ENCODE assay signal across 10 cellular contexts in the genomic region with DNA sequence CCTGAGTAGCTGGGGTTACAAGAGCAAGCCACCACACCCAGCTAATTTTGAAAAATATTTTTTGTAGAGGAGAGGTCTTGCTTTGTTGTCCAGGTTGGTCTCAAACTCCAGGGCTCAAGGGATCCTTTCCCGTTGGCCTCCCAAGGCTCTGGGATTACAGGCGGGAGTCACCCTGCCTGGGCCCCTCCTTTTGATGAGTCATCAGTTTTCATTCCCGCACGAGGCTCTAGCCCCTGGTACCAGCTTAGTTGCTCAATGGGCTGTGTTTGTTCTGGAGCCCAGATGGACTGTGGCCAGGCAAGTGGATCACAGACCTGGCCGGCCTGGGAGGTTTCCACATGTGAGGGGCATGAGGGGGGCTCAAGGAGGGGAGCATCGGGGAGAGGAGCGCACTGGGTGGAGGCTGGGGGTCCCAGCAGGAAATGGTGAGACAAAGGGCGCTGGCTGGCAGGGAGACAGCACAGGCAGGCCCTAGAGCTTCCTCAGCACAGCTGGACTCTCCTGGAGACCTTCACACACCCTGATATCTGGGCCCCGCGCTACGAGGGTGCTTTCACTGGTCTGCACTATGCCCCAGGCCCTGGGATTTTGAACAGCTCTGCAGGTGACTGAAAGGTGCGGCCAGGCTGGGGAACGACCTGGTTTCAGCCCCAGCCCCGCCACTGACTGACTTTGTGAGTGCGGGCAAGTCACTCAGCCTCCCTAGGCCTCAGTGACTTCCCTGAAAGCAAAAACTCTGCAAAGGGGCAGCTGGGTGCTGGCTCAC. TPM values are rescaled to one million over a fixed set of nuclear protein-coding genes. Genes with fewer than 3 reads are reported as not detected.
DNase-seq lines count a peak whose midpoint lies in the region; ATAC-seq, FAIRE-seq and TF ChIP-seq lines count a peak whose summit lies in the region.
"Not testable (repeated sequence)": the region's sequence is repeated elsewhere in the genome, so short reads cannot be mapped to it uniquely, and the experiment has no call there.
"Had no signal": no experiment of that assay in that cellular context is flagged by ENCODE, and none has a peak within 500 bp of the region (broad histone marks: within the 10 kb centered on the region; RNA-seq: fewer than 3 reads in every experiment).

No MANE protein-coding gene starts in this region.

- FAIRE-seq in H54 (lab: Jason Lieb, UNC) = peak; percentile 65
- FAIRE-seq in K562 (lab: Jason Lieb, UNC) = peak; percentile 91
- FAIRE-seq in pancreas (lab: Jason Lieb, UNC) = not testable (repeated sequence)

- H3K36me3 ChIP-seq in Panc1 (ENCODE audit: control insufficient read depth, insufficient read depth, low read length); K562 (ENCODE audit: control insufficient read depth, insufficient read depth, low read length); right lobe of liver; pancreas; aorta (ENCODE audit: control insufficient read depth in 1 of 2, insufficient read depth in 2 of 2, low read length in 1 of 2): not testable (repeated sequence)

- DNase-seq in H54 (ENCODE audit: insufficient read length, low spot score); Panc1 (ENCODE audit: low read depth, low spot score); K562 (ENCODE audit: extremely low read depth in 1 of 4, low spot score in 3 of 4); Right ventricle myocardium inferior (ENCODE audit: missing footprints); right cardiac atrium; right lobe of liver; pancreas; aorta: not testable (repeated sequence)

- H3K9me3 ChIP-seq in Panc1 (ENCODE audit: control insufficient read depth, insufficient read depth, low read depth, low read length); K562 (replicated peaks; ENCODE audit: control insufficient read depth, insufficient read depth, low read depth, low read length); right cardiac atrium (ENCODE audit: control insufficient read depth, low read length); right lobe of liver; pancreas; aorta (ENCODE audit: control insufficient read depth, low read length): not testable (repeated sequence)

- POLR2A ChIA-PET in Panc1 (lab: Charles Lee); K562 (lab: Yijun Ruan, JAX): not testable (repeated sequence)

- not testable (repeated sequence) for H3K4me3 ChIP-seq in Panc1 (ENCODE audit: low read depth in 2 of 2, low read length in 2 of 2); K562; right cardiac atrium (ENCODE audit: low read length); right lobe of liver; pancreas; aorta (ENCODE audit: low read length in 2 of 2)

- not testable (repeated sequence) for H3K4me1 ChIP-seq in Panc1 (ENCODE audit: control insufficient read depth, insufficient read depth, low read length); K562 (replicated peaks in 1 of 2; ENCODE audit: control insufficient read depth in 2 of 2, insufficient read depth in 2 of 2, low read length in 2 of 2); right cardiac atrium (ENCODE audit: control insufficient read depth, insufficient read depth, low read length); right lobe of liver; pancreas; aorta (ENCODE audit: control insufficient read depth in 1 of 2, insufficient read depth in 2 of 2, low read length in 2 of 2)

- intact Hi-C loops in Panc1 (cut with micrococcal nuclease; ENCODE audit: unreplicated experiment); K562 (cut with micrococcal nuclease); Right ventricle myocardium inferior (cut with DNase I); right cardiac atrium (cut with DNase I); right lobe of liver (cut with DNase I); pancreas (cut with DNase I); aorta (cut with DNase I): not testable (repeated sequence)

- not testable (repeated sequence) for H2AFZ ChIP-seq in K562 (ENCODE audit: low read depth, low read length)

- not testable (repeated sequence) for H3K9ac ChIP-seq in K562 (ENCODE audit: insufficient read depth in 1 of 2, low read depth in 2 of 2, low read length in 2 of 2)

- H3K27ac ChIP-seq in Panc1 (ENCODE audit: low read length); K562 (ENCODE audit: extremely low read depth, low read depth, low read length); right cardiac atrium (ENCODE audit: low read length); right lobe of liver; pancreas; aorta (ENCODE audit: low read depth in 1 of 2, low read length in 2 of 2): not testable (repeated sequence)

- CTCF ChIA-PET in Panc1 (lab: Charles Lee); K562 (lab: Yijun Ruan, JAX; ENCODE audit: low intra/inter-chr PET ratio): not testable (repeated sequence)

- TF ChIP-seq RAD21 in K562 (CRISPR knock-in tag; conservative IDR thresholded peaks at IDR 0.05 in 1 of 2, IDR thresholded peaks at IDR 0.05 in 1 of 2) = not testable (repeated sequence)

- H3K27me3 ChIP-seq in Panc1 (ENCODE audit: control insufficient read depth, insufficient read depth, low read length); K562 (ENCODE audit: control insufficient read depth in 2 of 2, insufficient read depth in 2 of 2, low read length in 2 of 2); right cardiac atrium (ENCODE audit: control insufficient read depth, insufficient read depth); right lobe of liver; pancreas; aorta (ENCODE audit: control insufficient read depth in 1 of 2, insufficient read depth in 2 of 2, low read length in 1 of 2): not testable (repeated sequence)

- ATAC-seq in Panc1 (peak; percentile 46), K562 (peak; percentile 80), Right ventricle myocardium inferior (peak; percentile 43), right cardiac atrium (peak; percentile 42 to 75), right lobe of liver (peak; percentile 75 to 86 (median 82)), pancreas (peak; percentile 74 to 82 (median 80)), aorta (ENCODE audit: low FRiP score) (peak; percentile 25)

- not testable (repeated sequence) for H3K4me2 ChIP-seq in K562 (ENCODE audit: insufficient read depth, low read length)

- not testable (repeated sequence) for BruUV-seq in Panc1 (replicated peaks; lab: Mats Ljungman, UMichigan); K562 (replicated peaks; lab: Mats Ljungman, UMichigan)

- in situ Hi-C loops in Panc1 (cut with HindIII; ENCODE audit: low pct_unique_long_range_greater_than_20kb, low sequenced_read_pairs) = not testable (repeated sequence)
- in situ Hi-C loops in K562 (cut with MboI) = loop anchor here (25.0 kb wide), 3 partner anchors 677 to 1177 kb away; a partner anchor contains a TSS

- TF ChIP-seq POLR2A in H54 (IDR thresholded peaks at IDR 0.05; ENCODE audit: low read depth, low read length); K562 (conservative IDR thresholded peaks at IDR 0.05); right lobe of liver (IDR thresholded peaks at IDR 0.05): not testable (repeated sequence)

- not testable (repeated sequence) for H3K9me1 ChIP-seq in K562 (ENCODE audit: control insufficient read depth, insufficient read depth, low read length)

- not testable (repeated sequence) for H3K79me2 ChIP-seq in K562 (ENCODE audit: control insufficient read depth, insufficient read depth, low read length)

- not testable (repeated sequence) for TF ChIP-seq EP300 in K562 (IDR thresholded peaks at IDR 0.05; ENCODE audit: low read length)

- no CpG with 5 or more reads among the region's 15 CpGs for WGBS in K562 (ENCODE audit: insufficient coverage, low coverage, missing lambda C conversion rate)
- no CpG with 5 or more reads among the region's 15 CpGs for WGBS in right cardiac atrium
- no CpG with 5 or more reads among the region's 15 CpGs for WGBS in right lobe of liver (ENCODE audit: insufficient coverage, low coverage, low lambda C conversion rate, missing lambda C conversion rate)
- whole genome bisulfite sequencing in pancreas, 2 donors = no CpG with 5 or more reads among the region's 15 CpGs
- no CpG with 5 or more reads among the region's 15 CpGs for WGBS in aorta, 2 donors

- not testable (repeated sequence) for H4K20me1 ChIP-seq in K562 (replicated peaks; ENCODE audit: control insufficient read depth, insufficient read depth, low read length)

- not testable (repeated sequence) for TF ChIP-seq CTCF in Panc1 (IDR thresholded peaks at IDR 0.05); K562 (IDR thresholded peaks at IDR 0.05 in 2 of 3, conservative IDR thresholded peaks at IDR 0.05 in 1 of 3; ENCODE audit: insufficient read depth in 2 of 3, low read depth in 1 of 3, low read length in 3 of 3); right lobe of liver (IDR thresholded peaks at IDR 0.05); pancreas (IDR thresholded peaks at IDR 0.05)

RNA-seq across cellular contexts. Expression of a gene that starts 0.7 kb away (rescaled TPM):
- 1.2 TPM for total RNA-seq in Panc1 (2021; ENCODE audit: unreplicated experiment)
- polyA plus RNA-seq in Panc1 (2012; ENCODE audit: insufficient read length) = 6.9 TPM
- 4.9 and 10.3 TPM in 2 replicates for total RNA-seq in K562 (2011; cell fraction: chromatin; rRNA removed; ENCODE audit: low replicate concordance)
- total RNA-seq in K562 (2011; cell fraction: nucleolus; rRNA removed) = 2.9 and 4.0 TPM in 2 replicates
- total RNA-seq in K562 (2011; cell fraction: nucleoplasm; rRNA removed) = 1.2 and 2.1 TPM in 2 replicates
- 3.5 and 9.5 TPM in 2 replicates for total RNA-seq in K562 (2014; rRNA removed)
- 4.7 and 11.6 TPM in 2 replicates for total RNA-seq in K562 (2014; rRNA removed; fragmentation: Illumina TruSeq; extraction: Trizol)
- total RNA-seq in K562 (2015; rRNA removed; fragmentation: Illumina TruSeq; extraction: Trizol) = 7.7 and 8.8 TPM in 2 replicates
- 0.58 and 6.8 TPM in 2 replicates for total RNA-seq in K562 (2021)
- polyA plus RNA-seq in K562 (2011; rRNA removed) = 1.9 and 2.3 TPM in 2 replicates
- polyA plus RNA-seq in K562 (2011; cell fraction: cytosol; rRNA removed) = 1.2 TPM in 1 of 2 replicates, not detected in the other
- 5.5 and 6.0 TPM in 2 replicates for polyA plus RNA-seq in K562 (2011; cell fraction: nucleus; rRNA removed)
- polyA plus RNA-seq in K562 (2012) = 14.7 and 17.3 TPM in 2 replicates
- polyA plus RNA-seq in K562 (2014; fragmentation: Illumina TruSeq; extraction: Trizol) = 13.1 and 18.8 TPM in 2 replicates
- 10 to 100 TPM; 18.6 to 22.6 TPM for polyA plus RNA-seq in K562 (2014; fragmentation: Nextera tagmentation; extraction: Ambion mirVana)
- polyA plus RNA-seq in K562 (2014; rRNA removed) = 3.1 and 3.3 TPM in 2 replicates
- polyA minus RNA-seq in K562 (2011; rRNA and poly(A)+ RNA removed) = 0.28 TPM in 1 of 2 replicates, not detected in the other
- 1.3 TPM in 1 of 2 replicates, not detected in the other for polyA minus RNA-seq in K562 (2011; cell fraction: cytosol; rRNA and poly(A)+ RNA removed)
- polyA minus RNA-seq in K562 (2011; cell fraction: nucleus; rRNA and poly(A)+ RNA removed) = 1.00 and 2.0 TPM in 2 replicates
- total RNA-seq in Right ventricle myocardium inferior = 3.4 TPM
- total RNA-seq in right cardiac atrium = 1 to 10 TPM; 3.3 to 5.6 (median 3.7) TPM
- 17.0 TPM for polyA plus RNA-seq in right cardiac atrium
- 1 to 10 TPM in 4 of 6 experiments, under 1 TPM in 2; 0.33 to 9.9 (median 3.9) TPM for total RNA-seq in right lobe of liver
- total RNA-seq in pancreas = 1 to 10 TPM in 3 of 6 donors, under 1 TPM in 3; 0.37 to 4.6 (median 1.4) TPM
- polyA plus RNA-seq in pancreas = 10 to 100 TPM in 1 of 2 donors, 1 to 10 TPM in 1; 9.8 to 15.8 TPM
- 1 to 10 TPM; 4.8 to 8.2 TPM for total RNA-seq in aorta
- 10 to 100 TPM in 1 of 2 donors, 1 to 10 TPM in 1; 9.5 to 86.1 TPM for polyA plus RNA-seq in aorta

RNA-seq across cellular contexts. Expression of a gene that starts 6.1 kb away (rescaled TPM):
- total RNA-seq in Panc1 (2021; ENCODE audit: unreplicated experiment) (48.3 TPM), K562 (2014; rRNA removed) (4.0 and 19.6 TPM in 2 replicates), K562 (2014; rRNA removed; fragmentation: Illumina TruSeq; extraction: Trizol) (10.9 and 11.4 TPM in 2 replicates), K562 (2015; rRNA removed; fragmentation: Illumina TruSeq; extraction: Trizol) (28.1 and 31.0 TPM in 2 replicates), K562 (2021) (43.5 and 49.6 TPM in 2 replicates), Right ventricle myocardium inferior (17.7 TPM), right cardiac atrium (10 to 100 TPM; 12.4 to 20.7 (median 19.5) TPM), right lobe of liver (10 to 100 TPM; 14.4 to 37.8 (median 25.5) TPM), pancreas (10 to 100 TPM in 4 of 6 donors, 1 to 10 TPM in 2; 6.5 to 22.1 (median 14.2) TPM), aorta (10 to 100 TPM; 12.5 to 14.7 TPM)
- 31.0 TPM for polyA plus RNA-seq in Panc1 (2012; ENCODE audit: insufficient read length)
- total RNA-seq in K562 (2011; cell fraction: chromatin; rRNA removed; ENCODE audit: low replicate concordance) = 9.5 and 24.5 TPM in 2 replicates
- total RNA-seq in K562 (2011; cell fraction: nucleolus; rRNA removed) = 20.1 and 24.8 TPM in 2 replicates
- total RNA-seq in K562 (2011; cell fraction: nucleoplasm; rRNA removed) = 13.3 and 23.2 TPM in 2 replicates
- polyA plus RNA-seq in K562 (2011; rRNA removed) (12.4 and 15.1 TPM in 2 replicates), K562 (2014; fragmentation: Illumina TruSeq; extraction: Trizol) (10.3 and 24.1 TPM in 2 replicates), K562 (2014; fragmentation: Nextera tagmentation; extraction: Ambion mirVana) (1 to 10 TPM; 1.6 to 2.8 TPM), K562 (2014; rRNA removed) (22.8 and 41.7 TPM in 2 replicates), right cardiac atrium (15.0 TPM), pancreas (10 to 100 TPM; 11.4 to 15.3 TPM), aorta (10 to 100 TPM in 1 of 2 donors, 1 to 10 TPM in 1; 9.5 to 11.8 TPM)
- polyA plus RNA-seq in K562 (2011; cell fraction: cytosol; rRNA removed) = 13.1 and 84.8 TPM in 2 replicates
- 12.6 and 21.3 TPM in 2 replicates for polyA plus RNA-seq in K562 (2011; cell fraction: nucleus; rRNA removed)
- 1.0 and 1.4 TPM in 2 replicates for polyA plus RNA-seq in K562 (2012)
- polyA minus RNA-seq in K562 (2011; rRNA and poly(A)+ RNA removed) = 2.3 and 3.5 TPM in 2 replicates
- 14.7 and 19.2 TPM in 2 replicates for polyA minus RNA-seq in K562 (2011; cell fraction: cytosol; rRNA and poly(A)+ RNA removed)
- 9.0 and 11.2 TPM in 2 replicates for polyA minus RNA-seq in K562 (2011; cell fraction: nucleus; rRNA and poly(A)+ RNA removed)

RNA-seq across cellular contexts. Expression of a gene that starts 6.3 kb away (rescaled TPM):
- 8.5 TPM for total RNA-seq in Panc1 (2021; ENCODE audit: unreplicated experiment)
- polyA plus RNA-seq in Panc1 (2012; ENCODE audit: insufficient read length) = 12.5 TPM
- total RNA-seq in K562 (2011; cell fraction: chromatin; rRNA removed; ENCODE audit: low replicate concordance) = 30.8 and 84.3 TPM in 2 replicates
- 12.7 and 18.0 TPM in 2 replicates for total RNA-seq in K562 (2011; cell fraction: nucleolus; rRNA removed)
- 35.3 and 40.5 TPM in 2 replicates for total RNA-seq in K562 (2011; cell fraction: nucleoplasm; rRNA removed)
- total RNA-seq in K562 (2014; rRNA removed) = 93.0 and 115 TPM in 2 replicates
- total RNA-seq in K562 (2014; rRNA removed; fragmentation: Illumina TruSeq; extraction: Trizol) = 7.5 and 12.4 TPM in 2 replicates
- 24.6 and 27.6 TPM in 2 replicates for total RNA-seq in K562 (2015; rRNA removed; fragmentation: Illumina TruSeq; extraction: Trizol)
- 6.3 and 10.4 TPM in 2 replicates for total RNA-seq in K562 (2021)
- polyA plus RNA-seq in K562 (2011; rRNA removed) = 16.5 and 17.8 TPM in 2 replicates
- 39.2 and 58.8 TPM in 2 replicates for polyA plus RNA-seq in K562 (2011; cell fraction: cytosol; rRNA removed)
- 9.5 and 14.0 TPM in 2 replicates for polyA plus RNA-seq in K562 (2011; cell fraction: nucleus; rRNA removed)
- polyA plus RNA-seq in K562 (2012) = 31.3 and 41.4 TPM in 2 replicates
- 22.9 and 27.9 TPM in 2 replicates for polyA plus RNA-seq in K562 (2014; fragmentation: Illumina TruSeq; extraction: Trizol)
- polyA plus RNA-seq in K562 (2014; fragmentation: Nextera tagmentation; extraction: Ambion mirVana) = 10 to 100 TPM; 26.8 to 35.3 TPM
- 84.5 and 91.9 TPM in 2 replicates for polyA plus RNA-seq in K562 (2014; rRNA removed)
- polyA minus RNA-seq in K562 (2011; rRNA and poly(A)+ RNA removed) = 6.0 and 8.8 TPM in 2 replicates
- polyA minus RNA-seq in K562 (2011; cell fraction: cytosol; rRNA and poly(A)+ RNA removed) = 1.0 and 2.6 TPM in 2 replicates
- polyA minus RNA-seq in K562 (2011; cell fraction: nucleus; rRNA and poly(A)+ RNA removed) = 7.5 and 9.6 TPM in 2 replicates
- 2.1 TPM for total RNA-seq in Right ventricle myocardium inferior
- 1 to 10 TPM; 2.5 to 7.8 (median 4.7) TPM for total RNA-seq in right cardiac atrium
- 15.3 TPM for polyA plus RNA-seq in right cardiac atrium
- total RNA-seq in right lobe of liver = 1 to 10 TPM; 1.7 to 6.6 (median 2.7) TPM
- 1 to 10 TPM; 1.1 to 3.5 (median 2.0) TPM for total RNA-seq in pancreas
- polyA plus RNA-seq in pancreas = 1 to 10 TPM; 7.4 to 9.0 TPM
- 10 to 100 TPM in 1 of 2 donors, 1 to 10 TPM in 1; 4.2 to 10.2 TPM for total RNA-seq in aorta
- 10 to 100 TPM; 12.4 to 19.3 TPM for polyA plus RNA-seq in aorta

RNA-seq across cellular contexts. Expression of a gene that starts 45.8 kb away (rescaled TPM):
- total RNA-seq in Panc1 (2021; ENCODE audit: unreplicated experiment) (55.3 TPM), K562 (2014; rRNA removed) (8.9 and 16.8 TPM in 2 replicates), K562 (2014; rRNA removed; fragmentation: Illumina TruSeq; extraction: Trizol) (23.6 and 27.3 TPM in 2 replicates), K562 (2015; rRNA removed; fragmentation: Illumina TruSeq; extraction: Trizol) (20.8 and 25.0 TPM in 2 replicates), K562 (2021) (35.2 and 37.5 TPM in 2 replicates), Right ventricle myocardium inferior (15.0 TPM), right cardiac atrium (10 to 100 TPM; 20.4 to 32.6 (median 24.6) TPM), right lobe of liver (10 to 100 TPM in 5 of 6 experiments, 1 to 10 TPM in 1; 7.3 to 39.3 (median 17.4) TPM), pancreas (10 to 100 TPM; 11.2 to 25.7 (median 15.2) TPM), aorta (10 to 100 TPM; 64.9 to 79.9 TPM)
- polyA plus RNA-seq in Panc1 (2012; ENCODE audit: insufficient read length) = 46.9 TPM
- 299 and 672 TPM in 2 replicates for total RNA-seq in K562 (2011; cell fraction: chromatin; rRNA removed; ENCODE audit: low replicate concordance)
- 89.1 and 136 TPM in 2 replicates for total RNA-seq in K562 (2011; cell fraction: nucleolus; rRNA removed)
- 281 and 296 TPM in 2 replicates for total RNA-seq in K562 (2011; cell fraction: nucleoplasm; rRNA removed)
- polyA plus RNA-seq in K562 (2011; rRNA removed) (24.7 and 28.9 TPM in 2 replicates), K562 (2014; fragmentation: Illumina TruSeq; extraction: Trizol) (34.6 and 47.0 TPM in 2 replicates), K562 (2014; fragmentation: Nextera tagmentation; extraction: Ambion mirVana) (1 to 10 TPM; 3.3 to 8.3 TPM), K562 (2014; rRNA removed) (24.7 and 33.4 TPM in 2 replicates), right cardiac atrium (19.1 TPM), pancreas (100 to 1,000 TPM; 103 to 207 TPM), aorta (100 to 1,000 TPM in 1 of 2 donors, 10 to 100 TPM in 1; 13.0 to 177 TPM)
- polyA plus RNA-seq in K562 (2011; cell fraction: cytosol; rRNA removed) = 9.0 and 14.0 TPM in 2 replicates
- polyA plus RNA-seq in K562 (2011; cell fraction: nucleus; rRNA removed) = 100 and 152 TPM in 2 replicates
- 28.8 and 34.9 TPM in 2 replicates for polyA plus RNA-seq in K562 (2012)
- polyA minus RNA-seq in K562 (2011; rRNA and poly(A)+ RNA removed) = 29.3 and 58.4 TPM in 2 replicates
- 13.2 and 18.1 TPM in 2 replicates for polyA minus RNA-seq in K562 (2011; cell fraction: cytosol; rRNA and poly(A)+ RNA removed)
- polyA minus RNA-seq in K562 (2011; cell fraction: nucleus; rRNA and poly(A)+ RNA removed) = 65.8 and 86.1 TPM in 2 replicates

RNA-seq across cellular contexts. Expression of a gene that starts 53.9 kb away (rescaled TPM):
- total RNA-seq in Panc1 (2021; ENCODE audit: unreplicated experiment) = 2.7 TPM
- 1.6 TPM for polyA plus RNA-seq in Panc1 (2012; ENCODE audit: insufficient read length)
- 6.8 and 7.2 TPM in 2 replicates for total RNA-seq in K562 (2011; cell fraction: chromatin; rRNA removed; ENCODE audit: low replicate concordance)
- 1.7 and 1.8 TPM in 2 replicates for total RNA-seq in K562 (2011; cell fraction: nucleolus; rRNA removed)
- 2.5 and 2.6 TPM in 2 replicates for total RNA-seq in K562 (2011; cell fraction: nucleoplasm; rRNA removed)
- total RNA-seq in K562 (2014; rRNA removed) = 0.08 and 0.18 TPM in 2 replicates
- 0.26 and 0.36 TPM in 2 replicates for total RNA-seq in K562 (2014; rRNA removed; fragmentation: Illumina TruSeq; extraction: Trizol)
- total RNA-seq in K562 (2015; rRNA removed; fragmentation: Illumina TruSeq; extraction: Trizol) = 0.47 and 0.49 TPM in 2 replicates
- 0.80 and 0.87 TPM in 2 replicates for total RNA-seq in K562 (2021)
- polyA plus RNA-seq in K562 (2011; rRNA removed) = 0.33 and 0.92 TPM in 2 replicates
- polyA plus RNA-seq in K562 (2011; cell fraction: cytosol; rRNA removed) = 0.72 and 0.74 TPM in 2 replicates
- polyA plus RNA-seq in K562 (2011; cell fraction: nucleus; rRNA removed) = 3.5 and 6.5 TPM in 2 replicates
- polyA plus RNA-seq in K562 (2012) = 0.74 and 1.9 TPM in 2 replicates
- polyA plus RNA-seq in K562 (2014; fragmentation: Illumina TruSeq; extraction: Trizol) = 1.3 and 1.9 TPM in 2 replicates
- polyA plus RNA-seq in K562 (2014; fragmentation: Nextera tagmentation; extraction: Ambion mirVana) = under 1 TPM; 0.03 to 0.20 TPM
- 0.95 and 1.2 TPM in 2 replicates for polyA plus RNA-seq in K562 (2014; rRNA removed)
- 0.77 and 0.81 TPM in 2 replicates for polyA minus RNA-seq in K562 (2011; rRNA and poly(A)+ RNA removed)
- polyA minus RNA-seq in K562 (2011; cell fraction: cytosol; rRNA and poly(A)+ RNA removed) = not detected in 2 replicates
- polyA minus RNA-seq in K562 (2011; cell fraction: nucleus; rRNA and poly(A)+ RNA removed) = 1.2 and 1.7 TPM in 2 replicates
- total RNA-seq in Right ventricle myocardium inferior = 0.38 TPM
- under 1 TPM; 0.20 to 0.93 (median 0.24) TPM for total RNA-seq in right cardiac atrium
- polyA plus RNA-seq in right cardiac atrium = 1.0 TPM
- total RNA-seq in right lobe of liver = under 1 TPM; 0.29 to 0.60 (median 0.35) TPM
- 1 to 10 TPM in 1 of 6 donors, under 1 TPM in 5; 0.14 to 1.2 (median 0.25) TPM for total RNA-seq in pancreas
- 1 to 10 TPM; 2.9 to 3.6 TPM for polyA plus RNA-seq in pancreas
- 1 to 10 TPM; 1.1 to 2.0 TPM for total RNA-seq in aorta
- polyA plus RNA-seq in aorta = 1 to 10 TPM in 1 of 2 donors, not detected in 1; 3.3 TPM
- total RNA-seq: A172, SK-MEL-5 had no signal

Comparison
In these comparisons a context has a peak if more than half of its experiments do, and no peak if none do; other contexts are left out.
1. ATAC-seq: peak in every context shown above with its lines; median percentile 82 in right lobe of liver; 80 in K562; 80 in pancreas; 58 in right cardiac atrium; 46 in Panc1; 43 in Right ventricle myocardium inferior; 25 in aorta.